ENCODE assay signal across 17 cellular contexts in the genomic region with DNA sequence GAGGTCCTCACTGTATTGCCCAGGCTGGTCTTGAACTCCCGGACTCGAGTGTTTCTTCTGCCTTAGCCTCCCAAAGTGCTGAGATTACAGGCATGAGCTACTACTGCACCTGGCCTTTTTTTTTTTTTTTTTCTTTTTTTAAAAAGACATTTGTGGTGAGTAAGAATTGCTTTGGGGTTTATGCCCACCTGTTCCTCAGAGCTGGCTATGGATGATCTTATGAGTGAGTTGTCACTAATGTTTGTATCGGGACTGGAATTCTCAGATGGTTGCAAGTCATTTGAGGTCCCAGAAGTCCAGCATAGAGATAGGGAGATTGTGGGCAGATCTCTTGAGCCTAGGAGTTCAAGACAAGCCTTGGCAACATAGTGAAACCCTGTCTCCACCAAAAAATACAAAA. TPM values are rescaled to one million over a fixed set of nuclear protein-coding genes. Genes with fewer than 3 reads are reported as not detected.
DNase-seq lines count a peak whose midpoint lies in the region; ATAC-seq and TF ChIP-seq lines count a peak whose summit lies in the region.
"Had no signal": no experiment of that assay in that cellular context is flagged by ENCODE, and none has a peak within 500 bp of the region (broad histone marks: within the 10 kb centered on the region; RNA-seq: fewer than 3 reads in every experiment).

No MANE protein-coding gene starts in this region.

- POLR2A ChIA-PET in CD8-positive, alpha-beta T cell (lab: Charles Lee) = interaction anchor here (0.6 kb wide), 1 partner anchor 83 kb away, joined by 3 read pairs; no protein-coding TSS in a partner anchor

- H3K4me1 Mint-ChIP-seq in CD8-positive, alpha-beta T cell (ENCODE audit: low read depth) = peaks cover 32% of the 10 kb centered on the region
- H3K4me1 Mint-ChIP-seq in effector memory CD8-positive, alpha-beta T cell (ENCODE audit: low read depth in 2 of 2) = peaks cover 29% of the 10 kb centered on the region in 2 donors
- no peaks in the 10 kb centered on the region for H3K4me1 Mint-ChIP-seq in activated T-helper 17 cell treated with anti-CD3 and anti-CD28 coated beads, Interleukin-2, amount 50 U/mL, for 72 hours

- H3K27ac Mint-ChIP-seq in CD8-positive, alpha-beta T cell = peak overlapping the region; percentile 41
- peak overlapping the region; percentile 80 to 86 for H3K27ac Mint-ChIP-seq in effector memory CD8-positive, alpha-beta T cell
- no peak overlapping the region for H3K27ac Mint-ChIP-seq in activated T-helper 17 cell treated with anti-CD3 and anti-CD28 coated beads, Interleukin-2, amount 50 U/mL, for 72 hours

- H3K4me3 ChIP-seq in CD8-positive, alpha-beta T cell (ENCODE audit: low read depth, low read length) = no peak overlapping the region
- H3K4me3 ChIP-seq in neutrophil (ENCODE audit: low read depth in 1 of 2, low read length in 1 of 2) (no peak overlapping the region), mesendoderm (ENCODE audit: low read length) (no peak overlapping the region)
- H3K4me3 ChIP-seq: BLaER1 treated with 17β-estradiol and CSF1 and Interleukin-3, amounts not matched to agents 10 nM and 100 nM had no signal

- peaks cover 6% of the 10 kb centered on the region for H3K4me1 ChIP-seq in CD8-positive, alpha-beta T cell (ENCODE audit: insufficient read depth, low read length)
- H3K4me1 ChIP-seq in neutrophil (ENCODE audit: control insufficient read depth in 1 of 2, insufficient read depth in 1 of 2, low read depth in 1 of 2, low read length in 1 of 2) (peaks cover 32 to 40% of the 10 kb centered on the region in 2 experiments), mesendoderm (ENCODE audit: control insufficient read depth, low read depth, low read length) (no peaks in the 10 kb centered on the region)

- H3K27me3 Mint-ChIP-seq in CD8-positive, alpha-beta T cell (ENCODE audit: low read depth) = no peaks in the 10 kb centered on the region
- no peaks in the 10 kb centered on the region for H3K27me3 Mint-ChIP-seq in effector memory CD8-positive, alpha-beta T cell
- H3K27me3 Mint-ChIP-seq in activated T-helper 17 cell treated with anti-CD3 and anti-CD28 coated beads, Interleukin-2, amount 50 U/mL, for 72 hours = no peaks in the 10 kb centered on the region
- H3K27me3 Mint-ChIP-seq: CD4-positive, CD25-positive, alpha-beta regulatory T cell had no signal

- peaks cover 72% of the 10 kb centered on the region for H3K36me3 Mint-ChIP-seq in CD8-positive, alpha-beta T cell
- peaks cover 63% of the 10 kb centered on the region for H3K36me3 Mint-ChIP-seq in effector memory CD8-positive, alpha-beta T cell (ENCODE audit: insufficient read depth)
- peaks cover 90% of the 10 kb centered on the region for H3K36me3 Mint-ChIP-seq in activated T-helper 17 cell treated with anti-CD3 and anti-CD28 coated beads, Interleukin-2, amount 50 U/mL, for 72 hours (ENCODE audit: low read depth)

- H3K4ac ChIP-seq in mesendoderm (ENCODE audit: low read depth, low read length) = no peak overlapping the region

- no peaks in the 10 kb centered on the region for H3K79me2 ChIP-seq in mesendoderm (ENCODE audit: control insufficient read depth, insufficient read depth, low read length)

- no peak overlapping the region for H3K18ac ChIP-seq in mesendoderm (ENCODE audit: low read length)

- CTCF ChIA-PET in CD8-positive, alpha-beta T cell (lab: Charles Lee) = no interaction called here

- H3K27me3 ChIP-seq in CD8-positive, alpha-beta T cell (ENCODE audit: insufficient read depth, low read length) = no peaks in the 10 kb centered on the region
- no peaks in the 10 kb centered on the region for H3K27me3 ChIP-seq in neutrophil
- no peaks in the 10 kb centered on the region for H3K27me3 ChIP-seq in mesendoderm (ENCODE audit: insufficient read depth, low read length, poor library complexity)
- H3K27me3 ChIP-seq: BLaER1 treated with 17β-estradiol and CSF1 and Interleukin-3, amounts not matched to agents 10 nM and 100 nM had no signal

- H3K9ac ChIP-seq in mesendoderm (ENCODE audit: low read length) = no peak overlapping the region
- H3K9ac ChIP-seq: BLaER1 treated with 17β-estradiol and CSF1 and Interleukin-3, amounts not matched to agents 10 nM and 100 nM had no signal

- intact Hi-C loops in CD8-positive, alpha-beta T cell (cut with DNase I, micrococcal nuclease) = no loop called here

- H2AK5ac ChIP-seq in mesendoderm (ENCODE audit: low read length) = no peak overlapping the region

- H3K4me3 Mint-ChIP-seq in CD8-positive, alpha-beta T cell = no peak overlapping the region
- peak overlapping the region; percentile 37 to 56 for H3K4me3 Mint-ChIP-seq in effector memory CD8-positive, alpha-beta T cell
- H3K4me3 Mint-ChIP-seq in activated T-helper 17 cell treated with anti-CD3 and anti-CD28 coated beads, Interleukin-2, amount 50 U/mL, for 72 hours = no peak overlapping the region
- H3K4me3 Mint-ChIP-seq: CD4-positive, CD25-positive, alpha-beta regulatory T cell; H9 had no signal

- H3K23ac ChIP-seq in mesendoderm (ENCODE audit: low read length) = no peak overlapping the region

- H3K56ac ChIP-seq in mesendoderm (ENCODE audit: low read length) = no peak overlapping the region

- H2BK120ac ChIP-seq in mesendoderm (ENCODE audit: low read depth, low read length) = no peak overlapping the region

- no peak overlapping the region for H2BK5ac ChIP-seq in mesendoderm (ENCODE audit: low read length)

- no peak overlapping the region for H2BK15ac ChIP-seq in mesendoderm (replicated peaks; ENCODE audit: low read depth)

- H3K9me3 ChIP-seq in CD8-positive, alpha-beta T cell (ENCODE audit: low read length) = no peaks in the 10 kb centered on the region
- H3K9me3 ChIP-seq in neutrophil = no peaks in the 10 kb centered on the region
- H3K9me3 ChIP-seq: BLaER1 treated with 17β-estradiol and CSF1 and Interleukin-3, amounts not matched to agents 10 nM and 100 nM had no signal

- no peak for TF ChIP-seq CTCF in CD8-positive, alpha-beta T cell (IDR thresholded peaks at IDR 0.05)
- no peak for TF ChIP-seq CTCF in neutrophil (IDR thresholded peaks at IDR 0.05)

- H3K27ac ChIP-seq in CD8-positive, alpha-beta T cell (ENCODE audit: low read depth, low read length) = no peak overlapping the region
- H3K27ac ChIP-seq in neutrophil = peak overlapping the region; percentile 85
- H3K27ac ChIP-seq in mesendoderm (ENCODE audit: low read depth, low read length) = no peak overlapping the region
- H3K27ac ChIP-seq: BLaER1 treated with 17β-estradiol and CSF1 and Interleukin-3, amounts not matched to agents 10 nM and 100 nM had no signal

- no CpG with 5 or more reads among the region's 3 CpGs for WGBS in mesendoderm (ENCODE audit: extremely low coverage, insufficient coverage, low lambda C conversion rate)

- no peak overlapping the region for H4K8ac ChIP-seq in mesendoderm (ENCODE audit: low read depth, low read length)

- H3K79me1 ChIP-seq in mesendoderm (ENCODE audit: low read length) = peaks cover 9% of the 10 kb centered on the region

- DNase-seq in CD8-positive, alpha-beta T cell = no peak
- peak; percentile 63 for DNase-seq in LHCN-M2 (ENCODE audit: low read depth)
- no peak for DNase-seq in effector memory CD8-positive, alpha-beta T cell
- DNase-seq in NCI-H526 treated with DMSO at 0.1 percent for 48 hours (lab: John Stamatoyannopoulos, UW) = no peak
- no peak for DNase-seq in mesendoderm
- DNase-seq: ACHN; CD4-positive, CD25-positive, alpha-beta regulatory T cell; COR-L47; DMS153; DMS79 treated with DMSO at 0.1 percent for 48 hours; EL; GOT3; H9 had no signal

- H3K9me3 Mint-ChIP-seq in CD8-positive, alpha-beta T cell = no peaks in the 10 kb centered on the region
- H3K9me3 Mint-ChIP-seq in effector memory CD8-positive, alpha-beta T cell = no peaks in the 10 kb centered on the region
- H3K9me3 Mint-ChIP-seq in activated T-helper 17 cell treated with anti-CD3 and anti-CD28 coated beads, Interleukin-2, amount 50 U/mL, for 72 hours = no peaks in the 10 kb centered on the region
- H3K9me3 Mint-ChIP-seq: CD4-positive, CD25-positive, alpha-beta regulatory T cell; H9 had no signal

- peaks cover 9% of the 10 kb centered on the region for H3K36me3 ChIP-seq in CD8-positive, alpha-beta T cell (ENCODE audit: insufficient read depth, low read length)
- H3K36me3 ChIP-seq in neutrophil (peaks cover 33% of the 10 kb centered on the region), mesendoderm (ENCODE audit: control insufficient read depth, insufficient read depth, low read length) (peaks cover 1% of the 10 kb centered on the region)

- H4K5ac ChIP-seq in mesendoderm (ENCODE audit: low read length) = no peak overlapping the region

- H3K4me2 ChIP-seq in mesendoderm (ENCODE audit: low read length) = no peak overlapping the region

- no peak for ATAC-seq in CD8-positive, alpha-beta T cell
- ATAC-seq in effector memory CD8-positive, alpha-beta T cell (replicated peaks) = no peak
- ATAC-seq in HG02981 (IDR thresholded peaks at IDR 0.05; ENCODE audit: unreplicated experiment) = no peak
- no peak for ATAC-seq in activated T-helper 17 cell treated with anti-CD3 and anti-CD28 coated beads, Interleukin-2, amount 50 U/mL, for 72 hours (replicated peaks)

RNA-seq across cellular contexts. Expression of a gene that starts 35.2 kb away (rescaled TPM):
- 10 to 100 TPM; 28.5 to 31.6 TPM for total RNA-seq in CD8-positive, alpha-beta T cell
- 9.4 and 11.5 TPM in 2 replicates for total RNA-seq in LHCN-M2 (2014; rRNA removed)
- 4.2 TPM for polyA plus RNA-seq in LHCN-M2 (2012)
- polyA plus RNA-seq in mesendoderm (2013, experiment 1 of 2) = 10.9 TPM
- polyA plus RNA-seq in mesendoderm (2013, experiment 2 of 2) = 11.1 TPM
- 1 to 10 TPM; 7.9 to 8.7 TPM for total RNA-seq in activated T-helper 17 cell treated with anti-CD3 and anti-CD28 coated beads, Interleukin-2, amount 50 U/mL, for 72 hours

Comparison
In these comparisons a context has a peak if more than half of its experiments do, and no peak if none do; other contexts are left out.
1. H3K4me3 Mint-ChIP-seq: peak in effector memory CD8-positive, alpha-beta T cell (2 of 2); none in CD8-positive, alpha-beta T cell (single experiment) and activated T-helper 17 cell treated with anti-CD3 and anti-CD28 coated beads, Interleukin-2, amount 50 U/mL, for 72 hours (single experiment).